Comparison of ENCODE assay signal across 8 cellular contexts in the genomic region with DNA sequence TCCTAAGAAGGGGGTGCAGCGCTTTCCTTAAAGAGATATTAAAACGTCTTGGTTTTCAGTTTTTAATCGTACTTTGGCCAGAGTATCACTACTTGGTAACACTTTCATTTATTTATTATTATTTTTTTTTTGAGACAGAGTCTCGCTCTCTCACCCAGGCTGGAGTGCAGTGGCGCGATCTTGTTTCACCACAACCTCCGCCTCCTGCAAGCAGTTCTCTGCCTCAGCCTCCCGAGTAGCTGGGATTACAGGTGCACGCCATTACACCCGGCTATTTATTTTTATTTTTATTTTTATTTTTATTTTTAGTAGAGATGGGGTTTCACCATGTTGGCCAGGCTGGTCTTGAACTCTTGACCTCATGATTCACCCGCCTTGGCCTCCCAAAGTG.
DNase-seq lines count a peak whose midpoint lies in the region; ATAC-seq and TF ChIP-seq lines count a peak whose summit lies in the region.
"Not testable (repeated sequence)": the region's sequence is repeated elsewhere in the genome, so short reads cannot be mapped to it uniquely, and the experiment has no call there.

No MANE protein-coding gene starts in this region.

- peaks cover 11% of the 10 kb centered on the region for H3K4me1 Mint-ChIP-seq in HFFc6 (ENCODE audit: low read depth)
- peaks cover 11% of the 10 kb centered on the region for H3K4me1 Mint-ChIP-seq in activated CD8-positive, alpha-beta T cell treated with anti-CD3 and anti-CD28 coated beads for 36 hours (ENCODE audit: low read depth)
- H3K4me1 Mint-ChIP-seq in immature natural killer cell; type B pancreatic cell (ENCODE audit: unreplicated experiment): not testable (repeated sequence)

- TF ChIP-seq CTCF in DOHH2 (IDR thresholded peaks at IDR 0.05; ENCODE audit: low read depth, low read length, poor library complexity, severe bottlenecking); HFFc6 (IDR thresholded peaks at IDR 0.05); activated CD8-positive, alpha-beta T cell treated with anti-CD3 and anti-CD28 coated beads for 36 hours (IDR thresholded peaks at IDR 0.05); colonic mucosa (IDR thresholded peaks at IDR 0.05); ovary (IDR thresholded peaks at IDR 0.05); type B pancreatic cell (conservative IDR thresholded peaks at IDR 0.05): not testable (repeated sequence)

- not testable (repeated sequence) for H3K36me3 ChIP-seq in DOHH2 (ENCODE audit: control insufficient read depth, low read length); KOPT-K1 (ENCODE audit: insufficient read depth, low read length); colonic mucosa; ovary

- not testable (repeated sequence) for H3K9me2 ChIP-seq in DOHH2 (replicated peaks; ENCODE audit: control insufficient read depth, low read length)

- H3K27ac ChIP-seq in DOHH2 (ENCODE audit: low read depth, low read length) (peak overlapping the region; percentile 73), KOPT-K1 (ENCODE audit: low read depth, low read length, poor library complexity, severe bottlenecking) (peak overlapping the region; percentile 84), colonic mucosa (peak overlapping the region; percentile 8)
- H3K27ac ChIP-seq in ovary = not testable (repeated sequence)

- peaks cover 19% of the 10 kb centered on the region for H3K4me1 ChIP-seq in DOHH2 (ENCODE audit: control insufficient read depth, low read length)
- H3K4me1 ChIP-seq in colonic mucosa; ovary (ENCODE audit: insufficient read depth): not testable (repeated sequence)

- H3K27me3 ChIP-seq in DOHH2 (ENCODE audit: control insufficient read depth, low read length); colonic mucosa; ovary: not testable (repeated sequence)

- H3K27ac Mint-ChIP-seq in HFFc6 = not testable (repeated sequence)
- H3K27ac Mint-ChIP-seq in activated CD8-positive, alpha-beta T cell treated with anti-CD3 and anti-CD28 coated beads for 36 hours = peak overlapping the region; percentile 85
- H3K27ac Mint-ChIP-seq in immature natural killer cell (peak overlapping the region; percentile 69 to 90 (median 84)), type B pancreatic cell (peak overlapping the region; percentile 13)

- ATAC-seq in activated CD8-positive, alpha-beta T cell treated with anti-CD3 and anti-CD28 coated beads for 36 hours = peak; percentile 31

- H3K9ac ChIP-seq in colonic mucosa (ENCODE audit: low read depth in 2 of 2, low read length in 2 of 2) = not testable (repeated sequence)

- H3K4me2 ChIP-seq in DOHH2 (ENCODE audit: low read length) = peak overlapping the region; percentile 92

- not testable (repeated sequence) for H3K9me3 Mint-ChIP-seq in HFFc6; activated CD8-positive, alpha-beta T cell treated with anti-CD3 and anti-CD28 coated beads for 36 hours; immature natural killer cell; type B pancreatic cell

- DNase-seq in HFFc6; colonic mucosa; immature natural killer cell; ovary; type B pancreatic cell (ENCODE audit: extremely low spot score, unreplicated experiment): not testable (repeated sequence)
- peak; percentile 20 for DNase-seq in activated CD8-positive, alpha-beta T cell treated with anti-CD3 and anti-CD28 coated beads for 36 hours

- H3K36me3 Mint-ChIP-seq in HFFc6 (ENCODE audit: low read depth); activated CD8-positive, alpha-beta T cell treated with anti-CD3 and anti-CD28 coated beads for 36 hours (ENCODE audit: low read depth); immature natural killer cell; type B pancreatic cell: not testable (repeated sequence)

- TF ChIP-seq POLR2A in ovary (IDR thresholded peaks at IDR 0.05) = not testable (repeated sequence)

- H3F3A ChIP-seq in DOHH2 (ENCODE audit: control insufficient read depth, insufficient read depth) = not testable (repeated sequence)

- TF ChIP-seq EP300 in ovary (IDR thresholded peaks at IDR 0.05) = not testable (repeated sequence)

- not testable (repeated sequence) for H3K9me3 ChIP-seq in DOHH2 (ENCODE audit: control insufficient read depth, insufficient read depth, low read length); KOPT-K1 (ENCODE audit: insufficient read depth, low read length, poor library complexity, severe bottlenecking); colonic mucosa; ovary

- H3K4me3 ChIP-seq in DOHH2 (ENCODE audit: low read length) = peak overlapping the region; percentile 81
- peak overlapping the region; percentile 15 for H3K4me3 ChIP-seq in colonic mucosa
- H3K4me3 ChIP-seq in ovary = peak overlapping the region; percentile 36

- POLR2A ChIA-PET in activated CD8-positive, alpha-beta T cell treated with anti-CD3 and anti-CD28 coated beads for 36 hours (lab: Charles Lee) = interaction anchor here (0.6 to 1.3 kb wide), 2 partner anchors 7 to 195 kb away, joined by 3 to 4 read pairs; no protein-coding TSS in a partner anchor

- intact Hi-C loops in activated CD8-positive, alpha-beta T cell treated with anti-CD3 and anti-CD28 coated beads for 36 hours (cut with micrococcal nuclease) = loop anchor here (10.0 kb wide), 1 partner anchor 510 kb away; the partner anchor contains the start of gene TSHR
- intact Hi-C loops in colonic mucosa (cut with DNase I) = loop anchor here (5.0 kb wide), 1 partner anchor 468 kb away; no protein-coding TSS in a partner anchor
- intact Hi-C loops in ovary (cut with DNase I) = loop anchor here in 2 of 4 donors (10.0 kb wide), 2 partner anchors 480 to 510 kb away; partner anchors contain the start of gene TSHR (in 1 of the 2)

- peak overlapping the region; percentile 84 for H3K4me3 Mint-ChIP-seq in HFFc6
- peak overlapping the region; percentile 77 for H3K4me3 Mint-ChIP-seq in activated CD8-positive, alpha-beta T cell treated with anti-CD3 and anti-CD28 coated beads for 36 hours
- peak overlapping the region; percentile 87 to 95 (median 89) for H3K4me3 Mint-ChIP-seq in immature natural killer cell
- H3K4me3 Mint-ChIP-seq in type B pancreatic cell = peak overlapping the region; percentile 78

- H4K20me1 ChIP-seq in DOHH2 (ENCODE audit: control insufficient read depth, insufficient read depth, low read depth, low read length) = not testable (repeated sequence)

- WGBS in ovary, 3 donors = 15 to 25% (median 21%) methylated on average over 11 of the region's 11 CpGs

- CTCF ChIA-PET in activated CD8-positive, alpha-beta T cell treated with anti-CD3 and anti-CD28 coated beads for 36 hours (lab: Charles Lee) = interaction anchor here (0.6 to 3.5 kb wide), 38 partner anchors 8 to 523 kb away, joined by 3 to 50 read pairs (median 4); partner anchors contain the start of genes GTF2A1, SEL1L and TSHR

- H3K27me3 Mint-ChIP-seq in HFFc6 (ENCODE audit: insufficient read depth); activated CD8-positive, alpha-beta T cell treated with anti-CD3 and anti-CD28 coated beads for 36 hours; immature natural killer cell (ENCODE audit: low read depth in 3 of 3); type B pancreatic cell: not testable (repeated sequence)

- H3K79me2 ChIP-seq in DOHH2 (ENCODE audit: control insufficient read depth, low read length) = not testable (repeated sequence)

Comparison
In these comparisons a context has a peak if more than half of its experiments do, and no peak if none do; other contexts are left out.
1. H3K4me3 ChIP-seq: peak in every context shown above with its lines; median percentile 81 in DOHH2; 36 in ovary; 15 in colonic mucosa.